Comparison of ENCODE assay signal across 8 cellular contexts in the genomic region with DNA sequence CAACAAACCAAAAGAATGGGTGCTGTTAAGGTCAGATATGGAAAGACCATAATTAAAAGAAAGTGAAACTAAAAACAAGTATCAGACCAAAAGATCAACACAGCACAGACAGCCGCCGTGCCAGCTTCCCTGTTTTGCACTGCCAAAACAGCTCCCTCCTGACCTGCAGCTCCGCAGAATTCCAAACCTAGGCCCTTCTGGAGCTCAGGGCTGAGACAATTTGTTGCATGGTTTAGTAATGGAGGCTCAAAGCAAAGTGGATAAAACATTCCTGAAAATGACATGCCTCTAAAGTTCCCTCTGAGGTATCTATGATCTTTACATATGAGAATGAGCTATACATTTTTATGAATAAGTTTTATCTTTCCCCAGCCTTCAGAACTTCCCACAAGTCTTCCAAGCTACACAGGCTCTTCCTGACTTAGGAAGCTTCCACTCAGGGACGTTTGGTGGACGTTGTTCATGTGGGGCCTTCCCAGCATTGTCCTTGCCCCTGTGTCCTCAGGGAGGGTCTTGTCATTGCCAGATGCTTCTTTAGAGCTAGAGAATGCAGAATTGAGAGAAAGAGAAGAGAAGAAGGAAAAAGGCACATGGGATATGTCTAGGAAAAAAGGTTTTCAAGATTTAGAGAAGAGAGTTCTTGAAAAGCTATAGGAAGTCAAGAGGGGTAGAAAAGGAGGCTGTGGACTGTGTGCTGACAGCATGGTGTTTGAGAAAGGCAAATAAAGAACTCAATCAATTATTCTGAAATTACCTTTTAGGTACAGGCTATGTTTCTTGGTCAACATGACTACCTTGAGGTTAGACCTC. TPM values are rescaled to one million over a fixed set of nuclear protein-coding genes. Genes with fewer than 3 reads are reported as not detected.
DNase-seq lines count a peak whose midpoint lies in the region; ATAC-seq and TF ChIP-seq lines count a peak whose summit lies in the region.

No MANE protein-coding gene starts in this region.

- H3K27me3 ChIP-seq in Loucy (ENCODE audit: insufficient read depth, low read length, poor library complexity, severe bottlenecking) = no peaks in the 10 kb centered on the region
- no peaks in the 10 kb centered on the region for H3K27me3 ChIP-seq in esophagus (ENCODE audit: control insufficient read depth in 1 of 2, insufficient read depth in 2 of 2, low read length in 2 of 2)
- no peaks in the 10 kb centered on the region for H3K27me3 ChIP-seq in neural progenitor cell
- H3K27me3 ChIP-seq in uterus = no peaks in the 10 kb centered on the region

- no peaks in the 10 kb centered on the region for H3K27me3 Mint-ChIP-seq in neural progenitor cell (ENCODE audit: insufficient read depth, low read depth)

- no peaks in the 10 kb centered on the region for H3K36me3 Mint-ChIP-seq in neural progenitor cell

- 4% methylated on average over 5 of the region's 5 CpGs for WGBS in esophagus, 2 donors

- H3F3A ChIP-seq in Loucy (ENCODE audit: low read depth) (no peaks in the 10 kb centered on the region), neural progenitor cell (ENCODE audit: low read depth) (no peaks in the 10 kb centered on the region)

- H3K9me2 ChIP-seq in Loucy (replicated peaks; ENCODE audit: low read depth, low read length) = no peaks in the 10 kb centered on the region

- H4K20me1 ChIP-seq in Loucy (ENCODE audit: insufficient read depth, low read length, poor library complexity, severe bottlenecking) = no peaks in the 10 kb centered on the region
- no peaks in the 10 kb centered on the region for H4K20me1 ChIP-seq in neural progenitor cell (ENCODE audit: low read depth)

- H3K4me3 ChIP-seq in Loucy (ENCODE audit: low read length, poor library complexity, severe bottlenecking) (peak overlapping the region; percentile 68), esophagus (ENCODE audit: low read depth in 1 of 2, low read length in 2 of 2) (peak overlapping the region in 1 of 2 donors; percentile 33), neural progenitor cell (no peak overlapping the region), uterus (peak overlapping the region; percentile 6 to 18)

- H3K4me3 Mint-ChIP-seq in neural progenitor cell = no peak overlapping the region

- intact Hi-C loops in uterus (cut with DNase I; ENCODE audit: low total_unique reads) = no loop called here

- H2AFZ ChIP-seq in Loucy (ENCODE audit: low read length) (peak overlapping the region; percentile 85), neural progenitor cell (replicated peaks) (peak overlapping the region; percentile 83)

- H3K4me1 ChIP-seq in Loucy (ENCODE audit: insufficient read depth, low read length, poor library complexity, severe bottlenecking) (peaks cover 43% of the 10 kb centered on the region), esophagus (ENCODE audit: control insufficient read depth in 2 of 2, insufficient read depth in 2 of 2, low read length in 1 of 2) (peaks cover 0 to 5% of the 10 kb centered on the region in 2 donors), neural progenitor cell (peaks cover 7% of the 10 kb centered on the region), uterus (no peaks in the 10 kb centered on the region)

- H3K9me3 ChIP-seq in Loucy (ENCODE audit: insufficient read depth, low read depth, low read length) = no peaks in the 10 kb centered on the region
- H3K9me3 ChIP-seq in esophagus (ENCODE audit: control insufficient read depth in 2 of 2, insufficient read depth in 1 of 2, low read depth in 1 of 2, low read length in 1 of 2) = no peaks in the 10 kb centered on the region
- no peaks in the 10 kb centered on the region for H3K9me3 ChIP-seq in neural progenitor cell (ENCODE audit: low read depth)
- H3K9me3 ChIP-seq in uterus = no peaks in the 10 kb centered on the region

- H3K27ac ChIP-seq in esophagus (ENCODE audit: low read depth in 2 of 2, low read length in 1 of 2) (peak overlapping the region; percentile 61 to 82), neural progenitor cell (no peak overlapping the region), uterus (peak overlapping the region; percentile 82 to 91)

- H3K4me2 ChIP-seq in Loucy (ENCODE audit: low read depth, low read length, poor library complexity, severe bottlenecking) (peak overlapping the region; percentile 91), neural progenitor cell (no peak overlapping the region)

- H3K79me2 ChIP-seq in Loucy (ENCODE audit: insufficient read depth, low read length) = no peaks in the 10 kb centered on the region
- H3K79me2 ChIP-seq in neural progenitor cell (ENCODE audit: low read depth) = no peaks in the 10 kb centered on the region

- H3K36me3 ChIP-seq in Loucy (ENCODE audit: insufficient read depth, low read length) (no peaks in the 10 kb centered on the region), esophagus (ENCODE audit: control insufficient read depth in 2 of 2, insufficient read depth in 2 of 2, low read length in 1 of 2) (no peaks in the 10 kb centered on the region), neural progenitor cell (no peaks in the 10 kb centered on the region), uterus (no peaks in the 10 kb centered on the region)

- ATAC-seq in GM21737 (IDR thresholded peaks at IDR 0.05; ENCODE audit: unreplicated experiment) = peak; percentile 86

- H3K27ac Mint-ChIP-seq in neural progenitor cell = peak overlapping the region; percentile 6

- no peak for TF ChIP-seq CTCF in Loucy (conservative IDR thresholded peaks at IDR 0.05; ENCODE audit: low read length)
- no peak for TF ChIP-seq CTCF in neural progenitor cell (IDR thresholded peaks at IDR 0.05)
- no peak for TF ChIP-seq CTCF in uterus (IDR thresholded peaks at IDR 0.05)

- peak; percentile 46 for DNase-seq in GM03348 (ENCODE audit: low spot score)
- DNase-seq in activated CD8-positive, alpha-beta memory T cell treated with anti-CD3 and anti-CD28 coated beads for 48 hours (ENCODE audit: low read depth in 2 of 3, low spot score in 2 of 3) = peak in 2 of 3 experiments; percentile 9 to 10
- no peak for DNase-seq in neural progenitor cell (ENCODE audit: low spot score)
- peak; percentile 49 to 71 for DNase-seq in uterus
- DNase-seq in NCI-H526 (lab: John Stamatoyannopoulos, UW) = no peak

- H3K4me1 Mint-ChIP-seq in neural progenitor cell = peaks cover 23% of the 10 kb centered on the region

- H3K9me3 Mint-ChIP-seq in neural progenitor cell = no peaks in the 10 kb centered on the region

- H3K9ac ChIP-seq in Loucy (ENCODE audit: low read depth, low read length, poor library complexity, severe bottlenecking) = peak overlapping the region; percentile 82
- H3K9ac ChIP-seq in neural progenitor cell = no peak overlapping the region

- no peak for TF ChIP-seq POLR2A in uterus (IDR thresholded peaks at IDR 0.05)

RNA-seq across cellular contexts. Expression of gene SSBP2, which starts 28.4 kb away (rescaled TPM):
- 10 to 100 TPM; 18.8 to 25.3 TPM for polyA plus RNA-seq in esophagus
- total RNA-seq in neural progenitor cell (ENCODE audit: low replicate concordance) (156 and 175 TPM in 2 replicates), uterus (100 to 1,000 TPM in 2 of 4 donors, 10 to 100 TPM in 2; 22.0 to 204 (median 90.9) TPM)

Comparison
In these comparisons a context has a peak if more than half of its experiments do, and no peak if none do; other contexts are left out.
1. DNase-seq: peak in GM03348 (single experiment), activated CD8-positive, alpha-beta memory T cell treated with anti-CD3 and anti-CD28 coated beads for 48 hours (2 of 3) and uterus (2 of 2); none in neural progenitor cell (single experiment) and NCI-H526 (0 of 2).